Comparison of ENCODE assay signal across 30 cellular contexts in the genomic region with DNA sequence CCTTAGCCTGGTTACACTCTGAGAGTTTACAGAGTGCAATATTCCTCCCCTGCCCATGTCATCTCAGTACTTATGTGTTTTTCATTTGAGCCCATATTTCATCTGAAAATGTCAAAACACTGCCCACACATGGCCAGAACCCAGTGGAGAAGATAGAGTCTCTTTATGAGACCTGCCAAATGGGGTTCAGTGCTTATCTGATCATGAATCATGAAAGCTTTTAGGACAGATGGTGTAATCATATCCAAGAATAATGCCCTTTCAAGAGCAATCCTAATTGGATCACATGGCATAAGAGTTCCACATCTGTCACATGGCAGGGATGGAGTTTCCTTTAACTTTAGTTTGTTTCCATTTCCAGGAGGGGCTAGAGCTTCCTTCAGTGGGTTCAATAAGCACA.
A peak's percentile ranks its signal among the peaks of the same experiment; 100 is the strongest.
DNase-seq lines count a peak whose midpoint lies in the region; ATAC-seq and TF ChIP-seq lines count a peak whose summit lies in the region.
"Had no signal": no experiment of that assay in that cellular context is flagged by ENCODE, and none has a peak within 500 bp of the region (broad histone marks: within the 10 kb centered on the region; RNA-seq: fewer than 3 reads in every experiment).

No MANE protein-coding gene starts in this region.

- no peaks in the 10 kb centered on the region for H3K4me1 ChIP-seq in gastroesophageal sphincter
- H3K4me1 ChIP-seq: colonic mucosa, Peyer's patch, suprapubic skin had no signal

- H3K27ac ChIP-seq in gastroesophageal sphincter = no peak overlapping the region
- H3K27ac ChIP-seq: cardiac muscle cell, colonic mucosa, neutrophil, Peyer's patch, suprapubic skin had no signal

- peak; percentile 2 for DNase-seq in NCI-H2227 (lab: John Stamatoyannopoulos, UW; ENCODE audit: unreplicated experiment)
- DNase-seq in NCI-H2227 treated with DMSO at 0.1 percent for 48 hours (lab: John Stamatoyannopoulos, UW) = no peak
- DNase-seq in NCI-H524 (lab: John Stamatoyannopoulos, UW) = peak; percentile 99 to 100
- DNase-seq in foreskin melanocyte = peak; percentile 84
- DNase-seq in SHP77 (lab: John Stamatoyannopoulos, UW) = no peak
- no peak for DNase-seq in COR-L47 (lab: John Stamatoyannopoulos, UW)
- DNase-seq: 8988T; activated CD4-positive, alpha-beta T cell treated with anti-CD3 and anti-CD28 coated beads, Interleukin-2, amount 50 U/mL, for 48 hours; activated CD8-positive, alpha-beta memory T cell treated with anti-CD3 and anti-CD28 coated beads, Interleukin-2, amount 50 U/mL, for 48 hours; CD4-positive, alpha-beta T cell; colonic mucosa; DMS153; effector memory CD4-positive, alpha-beta T cell; erythroblast; HFFc6; Kasumi-1; NCI-H1092; NCI-H2081 treated with DMSO at 0.1 percent for 48 hours; NCI-H510A treated with DMSO at 0.1 percent for 48 hours; Peyer's patch; stimulated activated naive CD4-positive, alpha-beta T cell had no signal

- no peak for TF ChIP-seq POLR2A in gastroesophageal sphincter (IDR thresholded peaks at IDR 0.05)

- no peaks in the 10 kb centered on the region for H3K27me3 ChIP-seq in gastroesophageal sphincter
- H3K27me3 ChIP-seq: cardiac muscle cell, colonic mucosa, Peyer's patch had no signal

- no peak for TF ChIP-seq EP300 in gastroesophageal sphincter (IDR thresholded peaks at IDR 0.05)

- no peaks in the 10 kb centered on the region for H3K9me3 ChIP-seq in gastroesophageal sphincter
- H3K9me3 ChIP-seq: colonic mucosa, neutrophil, Peyer's patch, suprapubic skin had no signal

- no peak overlapping the region for H3K4me3 ChIP-seq in gastroesophageal sphincter
- H3K4me3 ChIP-seq: cardiac muscle cell, colonic mucosa, GM23338, Peyer's patch, suprapubic skin had no signal

- ATAC-seq in gastroesophageal sphincter (no peak), HG03045 (IDR thresholded peaks at IDR 0.05; ENCODE audit: unreplicated experiment) (no peak)
- ATAC-seq: activated naive CD4-positive, alpha-beta T cell treated with anti-CD3 and anti-CD28 coated beads, Interleukin-2, amount 50 U/mL, for 72 hours; GM23338; HepG2; sciatic nerve had no signal

- H3K36me3 ChIP-seq in gastroesophageal sphincter = no peaks in the 10 kb centered on the region
- H3K36me3 ChIP-seq: cardiac muscle cell, colonic mucosa, neutrophil, Peyer's patch, suprapubic skin had no signal

- TF ChIP-seq CTCF in gastroesophageal sphincter (IDR thresholded peaks at IDR 0.05) = no peak

Comparison
In these comparisons a context has a peak if more than half of its experiments do, and no peak if none do; other contexts are left out.
1. DNase-seq: peak in NCI-H2227 (single experiment), NCI-H524 (2 of 2) and foreskin melanocyte (single experiment); none in NCI-H2227 treated with DMSO at 0.1 percent for 48 hours (single experiment), SHP77 (0 of 2) and COR-L47 (single experiment).